26 cellular contexts compared by ENCODE assay signal in the genomic region with DNA sequence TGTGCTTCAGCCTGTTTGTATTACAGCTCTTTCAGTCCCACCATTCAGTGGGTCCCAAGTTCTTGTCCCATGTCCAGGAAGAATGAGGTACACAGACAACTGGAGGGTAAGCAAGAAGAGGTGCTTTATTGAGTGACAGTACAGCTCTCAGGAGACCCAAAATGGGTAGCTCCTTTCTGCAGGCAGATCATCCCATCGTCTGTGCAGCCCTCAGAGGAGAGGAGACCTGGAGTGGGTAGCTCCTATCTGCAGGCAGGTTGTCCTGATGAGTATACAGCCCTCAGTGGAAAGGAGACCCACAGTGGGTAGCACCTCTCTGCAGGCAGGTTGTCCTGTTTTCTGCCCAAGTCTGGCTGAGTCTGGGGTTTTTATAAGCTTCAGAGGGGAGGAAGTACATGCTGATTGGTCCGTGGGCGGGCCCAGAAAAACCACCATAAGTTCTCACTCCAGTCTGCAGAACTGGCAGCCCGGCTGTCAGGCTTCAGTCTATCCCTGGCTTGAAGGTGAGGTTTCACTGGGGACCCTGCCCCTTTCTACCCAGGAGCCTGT.
"Had no signal": no experiment of that assay in that cellular context is flagged by ENCODE, and none has a peak within 500 bp of the region (broad histone marks: within the 10 kb centered on the region; RNA-seq: fewer than 3 reads in every experiment).

No MANE protein-coding gene starts in this region.

- DNase-seq: activated CD4-positive, alpha-beta memory T cell treated with anti-CD3 and anti-CD28 coated beads, Interleukin-2, amount 10 ng/mL, durations not matched to agents 7 days and 5 days; activated CD4-positive, alpha-beta T cell treated with anti-CD3 and anti-CD28 coated beads, Interleukin-2, amount 10 ng/mL, durations not matched to agents 24 days and 14 days; activated CD8-positive, alpha-beta memory T cell treated with anti-CD3 and anti-CD28 coated beads, Interleukin-2, amount 10 ng/mL, durations not matched to agents 7 days and 5 days; activated naive CD8-positive, alpha-beta T cell treated with anti-CD3 and anti-CD28 coated beads, Interleukin-2, amount 50 U/mL, for 24 hours; activated T-cell treated with anti-CD3 and anti-CD28 coated beads, Interleukin-2, amount 50 U/mL, for 48 hours; amygdala; gastrocnemius medialis; glutamatergic neuron; left lung; lower lobe of right lung; mucosa of descending colon; stimulated activated CD4-positive, alpha-beta T cell treated with anti-CD3 and anti-CD28 coated beads, Interleukin-12 subunit alpha, Interleukin-12 subunit beta, amount 100 ng/mL, for 4 hours; stimulated activated CD4-positive, alpha-beta T cell treated with anti-CD3 and anti-CD28 coated beads, Interleukin-4, amount 100 ng/mL, for 24 hours; T1000; trophoblast cell; WERI-Rb-1 had no signal

- H3K27ac ChIP-seq: breast epithelium, epithelial cell of prostate, gastrocnemius medialis, left lung, lower lobe of right lung, neutrophil, skin epidermis, thoracic aorta, WERI-Rb-1 had no signal

- H3K27me3 ChIP-seq: breast epithelium, gastrocnemius medialis, left lung, neutrophil had no signal

- H3K4me1 ChIP-seq: breast epithelium, gastrocnemius medialis, left lung, lower lobe of right lung had no signal

- FAIRE-seq: islet of Langerhans, urothelium cell line had no signal

- ATAC-seq: activated CD4-positive, CD25-positive, alpha-beta regulatory T cell treated with anti-CD3 and anti-CD28 coated beads, Interleukin-2, amount 50 U/mL, for 24 hours; activated CD8-positive, alpha-beta memory T cell treated with anti-CD3 and anti-CD28 coated beads, Interleukin-2, amount 10 ng/mL, durations not matched to agents 7 days and 5 days; activated naive CD8-positive, alpha-beta T cell treated with anti-CD3 and anti-CD28 coated beads, Interleukin-2, amount 50 U/mL, for 24 hours; gastrocnemius medialis; left lung; lower lobe of right lung; mucosa of descending colon; sciatic nerve; stimulated activated effector memory CD8-positive, alpha-beta T cell treated with anti-CD3 and anti-CD28 coated beads, Interleukin-12 subunit alpha, Interleukin-12 subunit beta, amount 100 ng/mL, for 72 hours had no signal

- H3K9me3 ChIP-seq: lower lobe of right lung had no signal

- H3K36me3 ChIP-seq: breast epithelium, gastrocnemius medialis, left lung, lower lobe of right lung, neutrophil, thoracic aorta, WERI-Rb-1 had no signal

- H3K4me3 ChIP-seq: breast epithelium, gastrocnemius medialis, left lung, lower lobe of right lung, mucosa of descending colon, skin epidermis, thoracic aorta had no signal
